In the genomic region with DNA sequence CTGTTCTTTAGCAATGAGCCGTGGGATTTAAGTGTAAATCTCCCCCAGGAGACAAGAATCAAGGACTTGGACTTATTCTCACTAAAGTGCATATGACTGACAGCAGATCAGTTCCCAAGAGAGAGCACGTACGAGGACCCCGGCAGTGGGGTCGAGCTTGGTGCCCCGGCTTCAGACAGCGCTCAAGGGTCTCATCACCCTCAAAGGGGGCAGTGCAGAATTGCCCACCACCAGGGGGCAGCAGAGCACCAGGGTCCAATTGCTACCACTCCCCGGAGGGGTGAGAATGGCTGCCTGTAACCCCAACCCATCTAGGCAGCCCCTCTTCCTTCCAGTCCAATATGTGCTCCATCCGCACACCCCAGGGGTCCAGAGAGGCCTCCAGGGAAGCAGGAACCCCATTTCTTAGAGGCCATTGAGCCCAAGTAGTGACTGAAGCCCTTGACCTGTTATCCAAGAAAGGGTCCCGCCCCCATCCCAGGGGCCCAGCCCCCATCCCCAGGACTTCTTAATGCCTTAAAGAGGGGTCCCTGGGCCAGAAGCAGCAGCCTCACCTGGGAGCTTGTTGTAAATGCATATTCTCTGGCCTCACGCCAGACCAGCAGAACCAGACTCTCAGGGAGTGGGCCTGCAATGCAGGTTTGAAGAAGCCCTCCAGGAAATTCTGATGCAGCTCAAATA, we compare ENCODE assay signal across 1 cellular context.
A peak's percentile ranks its signal among the peaks of the same experiment; 100 is the strongest.
TF ChIP-seq lines count a peak whose summit lies in the region.

No MANE protein-coding gene starts in this region.

TF ChIP-seq in H1, 55 proteins besides CTCF, POLR2A, EP300 and RAD21:
- peak; percentile 61; the same call in 1 of the 2 replicates for TF ChIP-seq GABPA (IDR thresholded peaks at IDR 0.05; ENCODE audit: borderline replicate concordance, insufficient read depth, low read length)
- no peak for TF ChIP-seq KDM1A (IDR thresholded peaks at IDR 0.05; ENCODE audit: borderline replicate concordance, low read length)
- peak; percentile 74; the same call in 1 of the 2 replicates for TF ChIP-seq YY1 (IDR thresholded peaks at IDR 0.05; ENCODE audit: low read depth, low read length)
